ENCODE assay signal across 15 cellular contexts in genomic region chr17:73773702-73774101, GRCh38.
DNase-seq lines count a peak whose midpoint lies in the region; TF ChIP-seq lines count a peak whose summit lies in the region.
"Had no signal": no experiment of that assay in that cellular context is flagged by ENCODE, and none has a peak within 500 bp of the region (broad histone marks: within the 10 kb centered on the region; RNA-seq: fewer than 3 reads in every experiment).

No MANE protein-coding gene starts in this region.

- intact Hi-C loops in esophagus muscularis mucosa (cut with DNase I) = no loop called here

- H3K4me1 ChIP-seq in BLaER1 = peaks cover 40% of the 10 kb centered on the region
- H3K4me1 ChIP-seq in esophagus muscularis mucosa = peaks cover 15 to 26% (median 20%) of the 10 kb centered on the region in 4 donors

- no peak overlapping the region for H3K9ac ChIP-seq in BLaER1

- WGBS in esophagus muscularis mucosa = 79% methylated on average over 7 of the region's 7 CpGs

- DNase-seq in AG08395 (ENCODE audit: low spot score) = peak; percentile 44
- peak; percentile 20 for DNase-seq in NCI-H446 treated with DMSO at 0.1 percent for 48 hours (lab: John Stamatoyannopoulos, UW)
- peak; percentile 1 to 11 for DNase-seq in foreskin fibroblast
- DNase-seq in GM19238 (ENCODE audit: insufficient read length, low spot score) = no peak
- no peak for DNase-seq in NCI-H2107 treated with DMSO at 0.1 percent for 48 hours (lab: John Stamatoyannopoulos, UW; ENCODE audit: unreplicated experiment)
- DNase-seq in esophagus muscularis mucosa (ENCODE audit: extremely low spot score) = no peak
- DNase-seq: KBM-7, NCI-H1105 treated with DMSO at 0.1 percent for 48 hours, NCI-H187 treated with DMSO at 0.1 percent for 48 hours, NCI-H748 treated with DMSO at 0.1 percent for 48 hours, Peyer's patch, SHP77, T-helper 1 cell had no signal

- TF ChIP-seq CTCF in foreskin fibroblast (IDR thresholded peaks at IDR 0.05; ENCODE audit: low read depth, low read length) (no peak), esophagus muscularis mucosa (IDR thresholded peaks at IDR 0.05) (no peak)

- H3K4me3 ChIP-seq in BLaER1 (no peak overlapping the region), foreskin fibroblast (ENCODE audit: low read depth in 1 of 2, low read length in 2 of 2) (no peak overlapping the region), esophagus muscularis mucosa (no peak overlapping the region)
- H3K4me3 ChIP-seq: Peyer's patch had no signal

- TF ChIP-seq EP300 in esophagus muscularis mucosa (IDR thresholded peaks at IDR 0.05) = no peak

- no peaks in the 10 kb centered on the region for H3K9me3 ChIP-seq in BLaER1
- H3K9me3 ChIP-seq in esophagus muscularis mucosa = no peaks in the 10 kb centered on the region
- H3K9me3 ChIP-seq: Peyer's patch had no signal

- H3K4me2 ChIP-seq in BLaER1 = peak overlapping the region; percentile 37

- H4K20me1 ChIP-seq in BLaER1 = no peaks in the 10 kb centered on the region

- H3K27me3 ChIP-seq in BLaER1 (no peaks in the 10 kb centered on the region), esophagus muscularis mucosa (peaks cover 0 to 16% (median 0%) of the 10 kb centered on the region in 4 donors)
- H3K27me3 ChIP-seq: Peyer's patch had no signal

- no peak for TF ChIP-seq POLR2A in esophagus muscularis mucosa (IDR thresholded peaks at IDR 0.05; ENCODE audit: low read depth)

- H3K36me3 ChIP-seq in BLaER1 (no peaks in the 10 kb centered on the region), esophagus muscularis mucosa (no peaks in the 10 kb centered on the region)
- H3K36me3 ChIP-seq: Peyer's patch had no signal

- H3K27ac ChIP-seq in BLaER1 (no peak overlapping the region), esophagus muscularis mucosa (replicated peaks in 1 of 4) (no peak overlapping the region)
- H3K27ac ChIP-seq: C4-2B, Peyer's patch had no signal

Comparison
In these comparisons a context has a peak if more than half of its experiments do, and no peak if none do; other contexts are left out.
1. DNase-seq: peak in AG08395 (single experiment), NCI-H446 treated with DMSO at 0.1 percent for 48 hours (single experiment) and foreskin fibroblast (2 of 2); none in GM19238 (single experiment), NCI-H2107 treated with DMSO at 0.1 percent for 48 hours (single experiment) and esophagus muscularis mucosa (single experiment).